ENCODE assay signal across 11 cellular contexts in genomic region chr16:20490994-20491393, GRCh38. TPM values are rescaled to one million over a fixed set of nuclear protein-coding genes. Genes with fewer than 3 reads are reported as not detected.
"Had no signal": no experiment of that assay in that cellular context is flagged by ENCODE, and none has a peak within 500 bp of the region (broad histone marks: within the 10 kb centered on the region; RNA-seq: fewer than 3 reads in every experiment).

No MANE protein-coding gene starts in this region.

RNA-seq across cellular contexts. Expression of gene ACSM2A, which starts 39.7 kb away (rescaled TPM):
- total RNA-seq: stomach, suprapubic skin, temporal lobe, thoracic aorta, tibial nerve, transverse colon, upper lobe of right lung, ureter, urinary bladder, uterus, vagina had no signal
